Comparison of ENCODE assay signal across 1 cellular context in the genomic region with DNA sequence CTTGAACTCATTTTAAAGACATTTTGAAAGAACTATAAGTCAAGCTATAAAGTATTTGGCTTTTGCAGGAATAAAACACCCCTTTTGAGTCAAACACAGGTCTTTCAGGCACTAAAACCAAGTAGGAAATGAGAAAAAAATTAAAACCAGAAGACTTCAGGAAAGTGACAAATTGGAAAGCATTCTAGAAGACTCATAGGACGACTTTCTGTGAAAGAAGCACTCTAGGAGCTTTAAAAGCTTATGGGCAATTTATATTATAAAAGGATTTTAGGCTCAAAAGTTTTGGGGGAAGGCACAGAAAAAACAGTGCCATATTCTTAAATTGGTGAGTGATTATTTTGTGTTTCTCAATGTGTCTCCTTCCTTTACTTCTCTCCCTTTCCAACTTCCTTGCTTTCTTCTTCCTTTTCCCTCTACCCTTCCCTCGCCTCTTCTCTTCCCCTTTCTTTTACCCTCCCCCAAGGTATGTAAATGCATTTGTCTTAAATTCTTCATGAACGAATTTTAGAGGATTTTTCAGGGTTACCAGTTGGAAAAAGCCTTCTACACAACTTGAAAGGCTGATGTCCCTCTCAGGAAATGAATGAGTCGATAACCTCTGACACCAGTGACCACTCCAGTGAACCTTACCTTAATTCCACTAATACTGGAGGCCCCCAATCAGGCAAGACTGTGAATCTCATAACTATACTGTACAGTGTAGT.
TF ChIP-seq lines count a peak whose summit lies in the region.

No MANE protein-coding gene starts in this region.

TF ChIP-seq in K562, 482 proteins besides CTCF, POLR2A, EP300 and RAD21 (continued from another document and continues in another):
- TF ChIP-seq, protein P1, sequence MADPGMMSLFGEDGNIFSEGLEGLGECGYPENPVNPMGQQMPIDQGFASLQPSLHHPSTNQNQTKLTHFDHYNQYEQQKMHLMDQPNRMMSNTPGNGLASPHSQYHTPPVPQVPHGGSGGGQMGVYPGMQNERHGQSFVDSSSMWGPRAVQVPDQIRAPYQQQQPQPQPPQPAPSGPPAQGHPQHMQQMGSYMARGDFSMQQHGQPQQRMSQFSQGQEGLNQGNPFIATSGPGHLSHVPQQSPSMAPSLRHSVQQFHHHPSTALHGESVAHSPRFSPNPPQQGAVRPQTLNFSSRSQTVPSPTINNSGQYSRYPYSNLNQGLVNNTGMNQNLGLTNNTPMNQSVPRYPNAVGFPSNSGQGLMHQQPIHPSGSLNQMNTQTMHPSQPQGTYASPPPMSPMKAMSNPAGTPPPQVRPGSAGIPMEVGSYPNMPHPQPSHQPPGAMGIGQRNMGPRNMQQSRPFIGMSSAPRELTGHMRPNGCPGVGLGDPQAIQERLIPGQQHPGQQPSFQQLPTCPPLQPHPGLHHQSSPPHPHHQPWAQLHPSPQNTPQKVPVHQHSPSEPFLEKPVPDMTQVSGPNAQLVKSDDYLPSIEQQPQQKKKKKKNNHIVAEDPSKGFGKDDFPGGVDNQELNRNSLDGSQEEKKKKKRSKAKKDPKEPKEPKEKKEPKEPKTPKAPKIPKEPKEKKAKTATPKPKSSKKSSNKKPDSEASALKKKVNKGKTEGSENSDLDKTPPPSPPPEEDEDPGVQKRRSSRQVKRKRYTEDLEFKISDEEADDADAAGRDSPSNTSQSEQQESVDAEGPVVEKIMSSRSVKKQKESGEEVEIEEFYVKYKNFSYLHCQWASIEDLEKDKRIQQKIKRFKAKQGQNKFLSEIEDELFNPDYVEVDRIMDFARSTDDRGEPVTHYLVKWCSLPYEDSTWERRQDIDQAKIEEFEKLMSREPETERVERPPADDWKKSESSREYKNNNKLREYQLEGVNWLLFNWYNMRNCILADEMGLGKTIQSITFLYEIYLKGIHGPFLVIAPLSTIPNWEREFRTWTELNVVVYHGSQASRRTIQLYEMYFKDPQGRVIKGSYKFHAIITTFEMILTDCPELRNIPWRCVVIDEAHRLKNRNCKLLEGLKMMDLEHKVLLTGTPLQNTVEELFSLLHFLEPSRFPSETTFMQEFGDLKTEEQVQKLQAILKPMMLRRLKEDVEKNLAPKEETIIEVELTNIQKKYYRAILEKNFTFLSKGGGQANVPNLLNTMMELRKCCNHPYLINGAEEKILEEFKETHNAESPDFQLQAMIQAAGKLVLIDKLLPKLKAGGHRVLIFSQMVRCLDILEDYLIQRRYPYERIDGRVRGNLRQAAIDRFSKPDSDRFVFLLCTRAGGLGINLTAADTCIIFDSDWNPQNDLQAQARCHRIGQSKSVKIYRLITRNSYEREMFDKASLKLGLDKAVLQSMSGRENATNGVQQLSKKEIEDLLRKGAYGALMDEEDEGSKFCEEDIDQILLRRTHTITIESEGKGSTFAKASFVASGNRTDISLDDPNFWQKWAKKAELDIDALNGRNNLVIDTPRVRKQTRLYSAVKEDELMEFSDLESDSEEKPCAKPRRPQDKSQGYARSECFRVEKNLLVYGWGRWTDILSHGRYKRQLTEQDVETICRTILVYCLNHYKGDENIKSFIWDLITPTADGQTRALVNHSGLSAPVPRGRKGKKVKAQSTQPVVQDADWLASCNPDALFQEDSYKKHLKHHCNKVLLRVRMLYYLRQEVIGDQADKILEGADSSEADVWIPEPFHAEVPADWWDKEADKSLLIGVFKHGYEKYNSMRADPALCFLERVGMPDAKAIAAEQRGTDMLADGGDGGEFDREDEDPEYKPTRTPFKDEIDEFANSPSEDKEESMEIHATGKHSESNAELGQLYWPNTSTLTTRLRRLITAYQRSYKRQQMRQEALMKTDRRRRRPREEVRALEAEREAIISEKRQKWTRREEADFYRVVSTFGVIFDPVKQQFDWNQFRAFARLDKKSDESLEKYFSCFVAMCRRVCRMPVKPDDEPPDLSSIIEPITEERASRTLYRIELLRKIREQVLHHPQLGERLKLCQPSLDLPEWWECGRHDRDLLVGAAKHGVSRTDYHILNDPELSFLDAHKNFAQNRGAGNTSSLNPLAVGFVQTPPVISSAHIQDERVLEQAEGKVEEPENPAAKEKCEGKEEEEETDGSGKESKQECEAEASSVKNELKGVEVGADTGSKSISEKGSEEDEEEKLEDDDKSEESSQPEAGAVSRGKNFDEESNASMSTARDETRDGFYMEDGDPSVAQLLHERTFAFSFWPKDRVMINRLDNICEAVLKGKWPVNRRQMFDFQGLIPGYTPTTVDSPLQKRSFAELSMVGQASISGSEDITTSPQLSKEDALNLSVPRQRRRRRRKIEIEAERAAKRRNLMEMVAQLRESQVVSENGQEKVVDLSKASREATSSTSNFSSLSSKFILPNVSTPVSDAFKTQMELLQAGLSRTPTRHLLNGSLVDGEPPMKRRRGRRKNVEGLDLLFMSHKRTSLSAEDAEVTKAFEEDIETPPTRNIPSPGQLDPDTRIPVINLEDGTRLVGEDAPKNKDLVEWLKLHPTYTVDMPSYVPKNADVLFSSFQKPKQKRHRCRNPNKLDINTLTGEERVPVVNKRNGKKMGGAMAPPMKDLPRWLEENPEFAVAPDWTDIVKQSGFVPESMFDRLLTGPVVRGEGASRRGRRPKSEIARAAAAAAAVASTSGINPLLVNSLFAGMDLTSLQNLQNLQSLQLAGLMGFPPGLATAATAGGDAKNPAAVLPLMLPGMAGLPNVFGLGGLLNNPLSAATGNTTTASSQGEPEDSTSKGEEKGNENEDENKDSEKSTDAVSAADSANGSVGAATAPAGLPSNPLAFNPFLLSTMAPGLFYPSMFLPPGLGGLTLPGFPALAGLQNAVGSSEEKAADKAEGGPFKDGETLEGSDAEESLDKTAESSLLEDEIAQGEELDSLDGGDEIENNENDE (IDR thresholded peaks at IDR 0.05; ENCODE audit: low read depth, low read length): peak; percentile 97
- peak; percentile 85; the same call in 1 of the 2 replicates for TF ChIP-seq NFATC3 (IDR thresholded peaks at IDR 0.05)
- TF ChIP-seq ADNP (tag; IDR thresholded peaks at IDR 0.05): no peak
- TF ChIP-seq, protein P2, sequence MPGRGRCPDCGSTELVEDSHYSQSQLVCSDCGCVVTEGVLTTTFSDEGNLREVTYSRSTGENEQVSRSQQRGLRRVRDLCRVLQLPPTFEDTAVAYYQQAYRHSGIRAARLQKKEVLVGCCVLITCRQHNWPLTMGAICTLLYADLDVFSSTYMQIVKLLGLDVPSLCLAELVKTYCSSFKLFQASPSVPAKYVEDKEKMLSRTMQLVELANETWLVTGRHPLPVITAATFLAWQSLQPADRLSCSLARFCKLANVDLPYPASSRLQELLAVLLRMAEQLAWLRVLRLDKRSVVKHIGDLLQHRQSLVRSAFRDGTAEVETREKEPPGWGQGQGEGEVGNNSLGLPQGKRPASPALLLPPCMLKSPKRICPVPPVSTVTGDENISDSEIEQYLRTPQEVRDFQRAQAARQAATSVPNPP (IDR thresholded peaks at IDR 0.05; ENCODE audit: borderline replicate concordance, insufficient read depth, insufficient read length): no peak
- TF ChIP-seq, protein P3, sequence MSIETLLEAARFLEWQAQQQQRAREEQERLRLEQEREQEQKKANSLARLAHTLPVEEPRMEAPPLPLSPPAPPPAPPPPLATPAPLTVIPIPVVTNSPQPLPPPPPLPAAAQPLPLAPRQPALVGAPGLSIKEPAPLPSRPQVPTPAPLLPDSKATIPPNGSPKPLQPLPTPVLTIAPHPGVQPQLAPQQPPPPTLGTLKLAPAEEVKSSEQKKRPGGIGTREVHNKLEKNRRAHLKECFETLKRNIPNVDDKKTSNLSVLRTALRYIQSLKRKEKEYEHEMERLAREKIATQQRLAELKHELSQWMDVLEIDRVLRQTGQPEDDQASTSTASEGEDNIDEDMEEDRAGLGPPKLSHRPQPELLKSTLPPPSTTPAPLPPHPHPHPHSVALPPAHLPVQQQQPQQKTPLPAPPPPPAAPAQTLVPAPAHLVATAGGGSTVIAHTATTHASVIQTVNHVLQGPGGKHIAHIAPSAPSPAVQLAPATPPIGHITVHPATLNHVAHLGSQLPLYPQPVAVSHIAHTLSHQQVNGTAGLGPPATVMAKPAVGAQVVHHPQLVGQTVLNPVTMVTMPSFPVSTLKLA (conservative IDR thresholded peaks at IDR 0.05): peak; percentile 25 to 33; a peak in 2 of 4 replicates
- no peak for TF ChIP-seq SAP30 (IDR thresholded peaks at IDR 0.05; ENCODE audit: borderline replicate concordance, insufficient read depth, low read depth, low read length, poor library complexity, severe bottlenecking)
- TF ChIP-seq NBN (IDR thresholded peaks at IDR 0.05; ENCODE audit: low read depth): peak; percentile 86; the same call in 1 of the 2 replicates
- TF ChIP-seq HDAC2 (IDR thresholded peaks at IDR 0.05): peak; percentile 63
- TF ChIP-seq, protein P4, sequence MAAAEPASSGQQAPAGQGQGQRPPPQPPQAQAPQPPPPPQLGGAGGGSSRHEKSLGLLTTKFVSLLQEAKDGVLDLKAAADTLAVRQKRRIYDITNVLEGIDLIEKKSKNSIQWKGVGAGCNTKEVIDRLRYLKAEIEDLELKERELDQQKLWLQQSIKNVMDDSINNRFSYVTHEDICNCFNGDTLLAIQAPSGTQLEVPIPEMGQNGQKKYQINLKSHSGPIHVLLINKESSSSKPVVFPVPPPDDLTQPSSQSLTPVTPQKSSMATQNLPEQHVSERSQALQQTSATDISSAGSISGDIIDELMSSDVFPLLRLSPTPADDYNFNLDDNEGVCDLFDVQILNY (CRISPR knock-in tag; IDR thresholded peaks at IDR 0.05): no peak
- TF ChIP-seq CBFA2T3 (IDR thresholded peaks at IDR 0.05): peak; percentile 32
- peak; percentile 73; the same call in 1 of the 2 replicates for TF ChIP-seq EHMT2 (IDR thresholded peaks at IDR 0.05)
- TF ChIP-seq, protein P5, sequence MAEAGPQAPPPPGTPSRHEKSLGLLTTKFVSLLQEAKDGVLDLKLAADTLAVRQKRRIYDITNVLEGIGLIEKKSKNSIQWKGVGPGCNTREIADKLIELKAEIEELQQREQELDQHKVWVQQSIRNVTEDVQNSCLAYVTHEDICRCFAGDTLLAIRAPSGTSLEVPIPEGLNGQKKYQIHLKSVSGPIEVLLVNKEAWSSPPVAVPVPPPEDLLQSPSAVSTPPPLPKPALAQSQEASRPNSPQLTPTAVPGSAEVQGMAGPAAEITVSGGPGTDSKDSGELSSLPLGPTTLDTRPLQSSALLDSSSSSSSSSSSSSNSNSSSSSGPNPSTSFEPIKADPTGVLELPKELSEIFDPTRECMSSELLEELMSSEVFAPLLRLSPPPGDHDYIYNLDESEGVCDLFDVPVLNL (CRISPR knock-in tag; IDR thresholded peaks at IDR 0.05; ENCODE audit: low read depth): no peak
- no peak for TF ChIP-seq ZSCAN32 (CRISPR knock-in tag; IDR thresholded peaks at IDR 0.05)
- TF ChIP-seq, protein P6, sequence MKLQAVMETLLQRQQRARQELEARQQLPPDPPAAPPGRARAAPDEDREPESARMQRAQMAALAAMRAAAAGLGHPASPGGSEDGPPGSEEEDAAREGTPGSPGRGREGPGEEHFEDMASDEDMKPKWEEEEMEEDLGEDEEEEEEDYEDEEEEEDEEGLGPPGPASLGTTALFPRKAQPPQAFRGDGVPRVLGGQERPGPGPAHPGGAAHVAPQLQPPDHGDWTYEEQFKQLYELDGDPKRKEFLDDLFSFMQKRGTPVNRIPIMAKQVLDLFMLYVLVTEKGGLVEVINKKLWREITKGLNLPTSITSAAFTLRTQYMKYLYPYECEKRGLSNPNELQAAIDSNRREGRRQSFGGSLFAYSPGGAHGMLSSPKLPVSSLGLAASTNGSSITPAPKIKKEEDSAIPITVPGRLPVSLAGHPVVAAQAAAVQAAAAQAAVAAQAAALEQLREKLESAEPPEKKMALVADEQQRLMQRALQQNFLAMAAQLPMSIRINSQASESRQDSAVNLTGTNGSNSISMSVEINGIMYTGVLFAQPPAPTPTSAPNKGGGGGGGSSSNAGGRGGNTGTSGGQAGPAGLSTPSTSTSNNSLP (IDR thresholded peaks at IDR 0.05; ENCODE audit: borderline replicate concordance, low read depth, low read length): no peak
- peak; percentile 55; the same call in 1 of the 2 replicates for TF ChIP-seq PHB2 (IDR thresholded peaks at IDR 0.05; ENCODE audit: low read depth)
- peak; percentile 73 for TF ChIP-seq ETV1 (tag; conservative IDR thresholded peaks at IDR 0.05; ENCODE audit: low read depth)
- TF ChIP-seq TOE1 (IDR thresholded peaks at IDR 0.05; ENCODE audit: borderline replicate concordance): 0 out of 2 replicates have a peak, but pooled peaks have one; percentile 32
- TF ChIP-seq TOE1 (CRISPR knock-in tag; IDR thresholded peaks at IDR 0.05; ENCODE audit: borderline replicate concordance, low read depth): no peak
- TF ChIP-seq TAF1 (IDR thresholded peaks at IDR 0.05; ENCODE audit: control insufficient read depth, extremely low read depth, insufficient read depth, low read length, severe bottlenecking): peak; percentile 46
- no peak for TF ChIP-seq CBX8 (IDR thresholded peaks at IDR 0.05; ENCODE audit: borderline replicate concordance, extremely low read depth, low read depth, low read length, poor library complexity, severe bottlenecking)
- TF ChIP-seq, protein P7, sequence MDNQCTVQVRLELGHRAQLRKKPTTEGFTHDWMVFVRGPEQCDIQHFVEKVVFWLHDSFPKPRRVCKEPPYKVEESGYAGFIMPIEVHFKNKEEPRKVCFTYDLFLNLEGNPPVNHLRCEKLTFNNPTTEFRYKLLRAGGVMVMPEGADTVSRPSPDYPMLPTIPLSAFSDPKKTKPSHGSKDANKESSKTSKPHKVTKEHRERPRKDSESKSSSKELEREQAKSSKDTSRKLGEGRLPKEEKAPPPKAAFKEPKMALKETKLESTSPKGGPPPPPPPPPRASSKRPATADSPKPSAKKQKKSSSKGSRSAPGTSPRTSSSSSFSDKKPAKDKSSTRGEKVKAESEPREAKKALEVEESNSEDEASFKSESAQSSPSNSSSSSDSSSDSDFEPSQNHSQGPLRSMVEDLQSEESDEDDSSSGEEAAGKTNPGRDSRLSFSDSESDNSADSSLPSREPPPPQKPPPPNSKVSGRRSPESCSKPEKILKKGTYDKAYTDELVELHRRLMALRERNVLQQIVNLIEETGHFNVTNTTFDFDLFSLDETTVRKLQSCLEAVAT (IDR thresholded peaks at IDR 0.05): peak; percentile 93 to 95
- TF ChIP-seq NR2C2 (CRISPR knock-in tag; IDR thresholded peaks at IDR 0.05): no peak
- TF ChIP-seq NR2C2 (tag; IDR thresholded peaks at IDR 0.05): peak; percentile 94
- peak; percentile 48; the same call in 1 of the 2 replicates for TF ChIP-seq ELF2 (CRISPR knock-in tag; IDR thresholded peaks at IDR 0.05)
- peak; percentile 69 for TF ChIP-seq ARID1B (IDR thresholded peaks at IDR 0.05)
- no peak for TF ChIP-seq BDP1 (IDR thresholded peaks at IDR 0.05; ENCODE audit: insufficient read depth, insufficient read length)
- peak; percentile 67 for TF ChIP-seq NEUROD1 (IDR thresholded peaks at IDR 0.05; ENCODE audit: borderline replicate concordance, low read depth, low read length, partially characterized antibody)
- TF ChIP-seq ZEB2 (IDR thresholded peaks at IDR 0.05): peak; percentile 36; the same call in 1 of the 2 replicates
- peak; percentile 66 for TF ChIP-seq NCOR1 (IDR thresholded peaks at IDR 0.05)
- TF ChIP-seq CC2D1A (IDR thresholded peaks at IDR 0.05): 0 out of 2 replicates have a peak, but pooled peaks have one; percentile 45
- TF ChIP-seq GABPB1 (CRISPR knock-in tag; IDR thresholded peaks at IDR 0.05): no peak
- TF ChIP-seq, protein P8, sequence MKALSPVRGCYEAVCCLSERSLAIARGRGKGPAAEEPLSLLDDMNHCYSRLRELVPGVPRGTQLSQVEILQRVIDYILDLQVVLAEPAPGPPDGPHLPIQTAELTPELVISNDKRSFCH (CRISPR knock-in tag; IDR thresholded peaks at IDR 0.05): no peak
- TF ChIP-seq, protein P8 (tag; IDR thresholded peaks at IDR 0.05): 0 out of 2 replicates have a peak, but pooled peaks have one; percentile 50
- no peak for TF ChIP-seq FOXJ3 (CRISPR knock-in tag; IDR thresholded peaks at IDR 0.05)
- TF ChIP-seq SMARCA4 (IDR thresholded peaks at IDR 0.05): peak; percentile 83
- peak; percentile 62 to 77; a peak in 2 of 4 replicates for TF ChIP-seq ARNT (IDR thresholded peaks at IDR 0.05)
- TF ChIP-seq ASH1L (IDR thresholded peaks at IDR 0.05; ENCODE audit: borderline replicate concordance, low read depth, partially characterized antibody): peak; percentile 47
- TF ChIP-seq MBD2 (IDR thresholded peaks at IDR 0.05; ENCODE audit: borderline replicate concordance, low read depth): no peak
- TF ChIP-seq DACH1 (IDR thresholded peaks at IDR 0.05; ENCODE audit: partially characterized antibody): peak; percentile 43
